ENCODE assay signal across 17 cellular contexts in genomic region chr1:62093261-62093660, GRCh38.
"Had no signal": no experiment of that assay in that cellular context is flagged by ENCODE, and none has a peak within 500 bp of the region (broad histone marks: within the 10 kb centered on the region; RNA-seq: fewer than 3 reads in every experiment).

No MANE protein-coding gene starts in this region.

- H3K4me1 ChIP-seq: esophagus muscularis mucosa, gastrocnemius medialis, parathyroid adenoma, prostate gland, sigmoid colon had no signal

- H3K79me2 ChIP-seq: parathyroid adenoma had no signal

- H2AFZ ChIP-seq: parathyroid adenoma had no signal

- H3K36me3 ChIP-seq: gastrocnemius medialis, prostate gland, sigmoid colon had no signal

- DNase-seq: effector memory CD4-positive, alpha-beta T cell; gastrocnemius medialis; glutamatergic neuron; islet precursor cell; left ventricle myocardium superior; mesendoderm; naive B cell; occipital lobe; sigmoid colon; small intestine; stimulated activated CD4-positive, alpha-beta T cell treated with anti-CD3 and anti-CD28 coated beads, Interleukin-2, amount 100 ng/mL, for 48 hours; stimulated activated naive CD4-positive, alpha-beta T cell treated with Interleukin-2 at 50 U/mL for 16 hours; trophoblast cell had no signal

- H3K4me3 ChIP-seq: esophagus muscularis mucosa, gastrocnemius medialis, prostate gland, sigmoid colon had no signal

- H3K27ac ChIP-seq: epithelial cell of prostate, esophagus muscularis mucosa, gastrocnemius medialis, parathyroid adenoma, prostate gland, sigmoid colon had no signal

- H3K9me3 ChIP-seq: esophagus muscularis mucosa, gastrocnemius medialis, prostate gland, sigmoid colon had no signal

- H3K27me3 ChIP-seq: esophagus muscularis mucosa, gastrocnemius medialis, sigmoid colon had no signal

- H3K9ac ChIP-seq: parathyroid adenoma had no signal

- ATAC-seq: gastrocnemius medialis, left ventricle myocardium superior had no signal
